In genomic region chr4:56283394-56283793, GRCh38 we compare ENCODE assay signal across 25 cellular contexts.
"Had no signal": no experiment of that assay in that cellular context is flagged by ENCODE, and none has a peak within 500 bp of the region (broad histone marks: within the 10 kb centered on the region; RNA-seq: fewer than 3 reads in every experiment).

No MANE protein-coding gene starts in this region.

- H3K4me3 ChIP-seq: left ventricle myocardium inferior, lung, right atrium auricular region, right lobe of liver, stomach, testis, thyroid gland, uterus had no signal

- H3K27ac ChIP-seq: left ventricle myocardium inferior, right atrium auricular region, right lobe of liver, stomach, testis, thyroid gland, uterus had no signal

- ATAC-seq: naive thymus-derived CD8-positive, alpha-beta T cell; right lobe of liver; stimulated activated naive B cell treated with anti-CD40 and anti-IgM and Interleukin-4, amounts not matched to agents 10 μg/mL and 1 μg/mL and 100 μg/mL, for 72 hours; stimulated activated naive CD8-positive, alpha-beta T cell treated with anti-CD3 and anti-CD28 coated beads, Interleukin-15, Interleukin-2, amounts not matched to agents 100 U/mL and 50 U/mL, for 24 hours had no signal

- H3K4me1 ChIP-seq: left ventricle myocardium inferior, right atrium auricular region, right lobe of liver, stomach, testis, thyroid gland, uterus had no signal

- H3K9me3 Mint-ChIP-seq: type B pancreatic cell had no signal

- H3K4me3 Mint-ChIP-seq: immature natural killer cell; naive thymus-derived CD8-positive, alpha-beta T cell; nephron; neural crest cell; stimulated activated naive B cell treated with anti-CD40 and anti-IgM and Interleukin-4, amounts not matched to agents 10 μg/mL and 1 μg/mL and 100 μg/mL, for 72 hours; type B pancreatic cell had no signal

- H3K36me3 ChIP-seq: left ventricle myocardium inferior, right atrium auricular region, right lobe of liver, stomach, thyroid gland, uterus had no signal

- H3K36me3 Mint-ChIP-seq: immature natural killer cell; naive thymus-derived CD8-positive, alpha-beta T cell; stimulated activated naive B cell treated with anti-CD40 and anti-IgM and Interleukin-4, amounts not matched to agents 10 μg/mL and 1 μg/mL and 100 μg/mL, for 72 hours had no signal

- DNase-seq: hypothalamus; immature natural killer cell; kidney; left ventricle myocardium inferior; midbrain; naive thymus-derived CD8-positive, alpha-beta T cell; nucleus accumbens; right lobe of liver; stimulated activated CD4-positive, alpha-beta T cell treated with anti-CD3 and anti-CD28 coated beads, Interleukin-12 subunit alpha, Interleukin-12 subunit beta, amount 100 ng/mL, for 4 hours; stimulated activated CD4-positive, alpha-beta T cell treated with anti-CD3 and anti-CD28 coated beads, Interleukin-15, amount 100 ng/mL, for 24 hours; stimulated activated CD4-positive, alpha-beta T cell treated with anti-CD3 and anti-CD28 coated beads, Interleukin-2, amount 100 ng/mL, for 24 hours; stimulated activated CD4-positive, alpha-beta T cell treated with anti-CD3 and anti-CD28 coated beads, Interleukin-4, amount 100 ng/mL, for 1 hour; stimulated activated naive B cell treated with anti-CD40 and anti-IgM and Interleukin-4, amounts not matched to agents 10 μg/mL and 1 μg/mL and 100 μg/mL, for 72 hours; stimulated activated naive CD8-positive, alpha-beta T cell treated with anti-CD3 and anti-CD28 coated beads, Interleukin-15, Interleukin-2, amounts not matched to agents 100 U/mL and 50 U/mL, for 24 hours; stomach; testis; thyroid gland; uterus had no signal

- H3K27me3 Mint-ChIP-seq: naive thymus-derived CD8-positive, alpha-beta T cell; stimulated activated naive B cell treated with anti-CD40 and anti-IgM and Interleukin-4, amounts not matched to agents 10 μg/mL and 1 μg/mL and 100 μg/mL, for 72 hours; type B pancreatic cell had no signal

- H3K9ac ChIP-seq: parathyroid adenoma had no signal

- H3K4me1 Mint-ChIP-seq: immature natural killer cell; nephron; neural crest cell; stimulated activated naive B cell treated with anti-CD40 and anti-IgM and Interleukin-4, amounts not matched to agents 10 μg/mL and 1 μg/mL and 100 μg/mL, for 72 hours had no signal

- H3K27ac Mint-ChIP-seq: immature natural killer cell; naive thymus-derived CD8-positive, alpha-beta T cell; nephron; stimulated activated naive B cell treated with anti-CD40 and anti-IgM and Interleukin-4, amounts not matched to agents 10 μg/mL and 1 μg/mL and 100 μg/mL, for 72 hours; type B pancreatic cell had no signal

- H3K79me2 ChIP-seq: parathyroid adenoma had no signal

- H3K27me3 ChIP-seq: right atrium auricular region, right lobe of liver, stomach, testis, thyroid gland, uterus had no signal

- FAIRE-seq: islet of Langerhans, kidney had no signal

- H3K9me3 ChIP-seq: left ventricle myocardium inferior, right atrium auricular region, right lobe of liver, stomach, testis, thyroid gland, uterus had no signal
